21 cellular contexts compared by ENCODE assay signal in the genomic region with DNA sequence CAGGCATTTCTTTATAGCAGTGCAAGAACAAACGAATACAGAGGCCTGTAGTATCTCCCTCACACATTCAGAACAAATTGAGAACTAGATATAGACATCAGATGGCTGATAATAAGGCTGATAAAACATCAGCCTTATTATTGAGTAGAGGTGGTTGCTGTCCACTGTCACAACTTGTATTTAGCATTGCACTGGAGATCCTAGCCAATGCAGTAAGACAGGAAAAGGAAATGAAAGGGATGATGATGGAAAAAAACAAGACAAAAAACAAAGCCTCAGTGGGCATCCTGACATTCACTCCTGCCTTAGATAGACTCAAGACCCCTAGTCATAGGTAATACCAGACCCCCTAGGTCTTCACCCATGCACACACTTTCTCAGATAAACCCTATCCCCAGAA.
"Had no signal": no experiment of that assay in that cellular context is flagged by ENCODE, and none has a peak within 500 bp of the region (broad histone marks: within the 10 kb centered on the region; RNA-seq: fewer than 3 reads in every experiment).

No MANE protein-coding gene starts in this region.

- H3K36me3 ChIP-seq: right atrium auricular region had no signal

- H3K27ac Mint-ChIP-seq: activated naive CD4-positive, alpha-beta T cell treated with anti-CD3 and anti-CD28 coated beads for 36 hours; activated T-helper 2 cell treated with anti-CD3 and anti-CD28 coated beads, Interferon-gamma antibody, Interleukin-2, Interleukin-4, amounts not matched to agents 10 μg/mL and 5 μg/mL and 100 μg/mL, durations not matched to agents 14 hours and 24 hours and 36 hours; endodermal cell; stimulated activated naive CD8-positive, alpha-beta T cell treated with anti-CD3 and anti-CD28 coated beads, Interleukin-15, Interleukin-2, amounts not matched to agents 100 ng/mL and 50 ng/mL, for 24 hours had no signal

- ATAC-seq: gastrocnemius medialis, heart left ventricle, lower lobe of right lung, SK-N-SH treated with all-trans-retinoic acid at 6 μM for 48 hours had no signal

- H3K27ac ChIP-seq: dorsolateral prefrontal cortex, gastrocnemius medialis, heart left ventricle, lower lobe of right lung, right atrium auricular region, skin epidermis, suprapubic skin, VCaP had no signal

- H3K27me3 Mint-ChIP-seq: stimulated activated naive CD8-positive, alpha-beta T cell treated with anti-CD3 and anti-CD28 coated beads, Interleukin-15, Interleukin-2, amounts not matched to agents 100 ng/mL and 50 ng/mL, for 24 hours had no signal

- H3K9me3 ChIP-seq: gastrocnemius medialis, suprapubic skin had no signal

- H3K4me3 Mint-ChIP-seq: activated naive CD4-positive, alpha-beta T cell treated with anti-CD3 and anti-CD28 coated beads for 36 hours; endodermal cell; stimulated activated naive CD8-positive, alpha-beta T cell treated with anti-CD3 and anti-CD28 coated beads, Interleukin-15, Interleukin-2, amounts not matched to agents 100 ng/mL and 50 ng/mL, for 24 hours had no signal

- H3K27me3 ChIP-seq: dorsolateral prefrontal cortex, gastrocnemius medialis, heart left ventricle, right atrium auricular region, suprapubic skin had no signal

- H3K4me3 ChIP-seq: dorsolateral prefrontal cortex, gastrocnemius medialis, heart left ventricle, lower lobe of right lung, right atrium auricular region, skin epidermis, suprapubic skin had no signal

- DNase-seq: amniotic stem cell; dorsolateral prefrontal cortex; endodermal cell; erythroblast; gastrocnemius medialis; heart left ventricle; left colon; lower lobe of right lung; midbrain; nucleus accumbens; stimulated activated CD4-positive, alpha-beta T cell treated with anti-CD3 and anti-CD28 coated beads, Interleukin-15, amount 100 ng/mL, for 24 hours; stimulated activated CD4-positive, alpha-beta T cell treated with anti-CD3 and anti-CD28 coated beads, Interleukin-4, amount 100 ng/mL, for 24 hours; trophoblast cell had no signal
